1 cellular context compared by ENCODE assay signal in the genomic region with DNA sequence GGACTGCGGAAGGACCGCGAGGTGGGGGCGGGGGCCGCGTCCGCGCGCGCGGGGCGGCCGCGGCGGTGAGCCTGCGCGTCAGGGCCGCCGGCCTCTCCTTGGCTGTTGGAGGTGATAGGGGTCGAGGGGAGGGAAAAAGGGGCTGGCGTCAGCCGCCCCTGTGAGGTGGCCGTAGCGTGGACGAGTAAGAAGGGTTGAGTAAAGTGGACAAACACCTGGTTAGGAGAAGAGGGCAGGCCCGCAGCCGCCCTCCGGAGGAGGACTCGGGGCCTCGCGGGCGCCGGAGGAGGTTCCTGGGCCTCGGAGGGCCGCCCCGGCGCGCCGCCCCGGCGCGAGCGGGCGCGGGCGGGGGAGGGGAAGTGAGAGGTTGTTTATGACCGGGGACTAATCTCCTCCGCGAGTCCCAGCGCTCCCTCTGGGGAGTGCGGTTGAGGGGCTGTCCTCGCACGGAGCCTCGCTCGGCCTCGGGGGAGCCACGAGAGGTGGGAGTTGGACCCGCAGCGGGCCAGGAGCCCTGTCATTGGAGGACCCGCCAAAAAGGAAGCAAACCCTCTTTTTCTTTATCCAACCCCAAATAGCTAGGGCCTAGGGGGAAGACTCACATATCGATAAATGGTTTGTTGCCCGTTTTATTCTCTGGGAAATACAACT.
TF ChIP-seq lines count a peak whose summit lies in the region.

No MANE protein-coding gene starts in this region.

TF ChIP-seq in HepG2, 621 proteins besides CTCF, POLR2A, EP300 and RAD21 (continued from another document and continues in another):
- no peak for TF ChIP-seq STAT6 (CRISPR knock-in tag; IDR thresholded peaks at IDR 0.05; ENCODE audit: borderline replicate concordance)
- peak; percentile 30; the same call in 1 of the 2 replicates for TF ChIP-seq GZF1 (CRISPR knock-in tag; IDR thresholded peaks at IDR 0.05)
- no peak for TF ChIP-seq PAF1 (CRISPR knock-in tag; IDR thresholded peaks at IDR 0.05)
- no peak for TF ChIP-seq TBX3 (IDR thresholded peaks at IDR 0.05; ENCODE audit: borderline replicate concordance)
- peak; percentile 48; the same call in 1 of the 2 replicates for TF ChIP-seq ZNF749 (CRISPR knock-in tag; IDR thresholded peaks at IDR 0.05; ENCODE audit: borderline replicate concordance)
- no peak for TF ChIP-seq ZBTB46 (CRISPR knock-in tag; IDR thresholded peaks at IDR 0.05; ENCODE audit: borderline replicate concordance)
- TF ChIP-seq GFI1 (CRISPR knock-in tag; IDR thresholded peaks at IDR 0.05; ENCODE audit: borderline replicate concordance): no peak
- TF ChIP-seq TBP (CRISPR knock-in tag; IDR thresholded peaks at IDR 0.05): no peak
- no peak for TF ChIP-seq ZNF142 (CRISPR knock-in tag; IDR thresholded peaks at IDR 0.05)
- no peak for TF ChIP-seq ATAD3A (CRISPR knock-in tag; IDR thresholded peaks at IDR 0.05)
- no peak for TF ChIP-seq POGZ (CRISPR knock-in tag; IDR thresholded peaks at IDR 0.05)
- TF ChIP-seq, protein P1, sequence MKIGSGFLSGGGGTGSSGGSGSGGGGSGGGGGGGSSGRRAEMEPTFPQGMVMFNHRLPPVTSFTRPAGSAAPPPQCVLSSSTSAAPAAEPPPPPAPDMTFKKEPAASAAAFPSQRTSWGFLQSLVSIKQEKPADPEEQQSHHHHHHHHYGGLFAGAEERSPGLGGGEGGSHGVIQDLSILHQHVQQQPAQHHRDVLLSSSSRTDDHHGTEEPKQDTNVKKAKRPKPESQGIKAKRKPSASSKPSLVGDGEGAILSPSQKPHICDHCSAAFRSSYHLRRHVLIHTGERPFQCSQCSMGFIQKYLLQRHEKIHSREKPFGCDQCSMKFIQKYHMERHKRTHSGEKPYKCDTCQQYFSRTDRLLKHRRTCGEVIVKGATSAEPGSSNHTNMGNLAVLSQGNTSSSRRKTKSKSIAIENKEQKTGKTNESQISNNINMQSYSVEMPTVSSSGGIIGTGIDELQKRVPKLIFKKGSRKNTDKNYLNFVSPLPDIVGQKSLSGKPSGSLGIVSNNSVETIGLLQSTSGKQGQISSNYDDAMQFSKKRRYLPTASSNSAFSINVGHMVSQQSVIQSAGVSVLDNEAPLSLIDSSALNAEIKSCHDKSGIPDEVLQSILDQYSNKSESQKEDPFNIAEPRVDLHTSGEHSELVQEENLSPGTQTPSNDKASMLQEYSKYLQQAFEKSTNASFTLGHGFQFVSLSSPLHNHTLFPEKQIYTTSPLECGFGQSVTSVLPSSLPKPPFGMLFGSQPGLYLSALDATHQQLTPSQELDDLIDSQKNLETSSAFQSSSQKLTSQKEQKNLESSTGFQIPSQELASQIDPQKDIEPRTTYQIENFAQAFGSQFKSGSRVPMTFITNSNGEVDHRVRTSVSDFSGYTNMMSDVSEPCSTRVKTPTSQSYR (CRISPR knock-in tag; IDR thresholded peaks at IDR 0.05; ENCODE audit: borderline replicate concordance): peak; percentile 71
- no peak for TF ChIP-seq ZNF24 (IDR thresholded peaks at IDR 0.05)
- TF ChIP-seq, protein P2, sequence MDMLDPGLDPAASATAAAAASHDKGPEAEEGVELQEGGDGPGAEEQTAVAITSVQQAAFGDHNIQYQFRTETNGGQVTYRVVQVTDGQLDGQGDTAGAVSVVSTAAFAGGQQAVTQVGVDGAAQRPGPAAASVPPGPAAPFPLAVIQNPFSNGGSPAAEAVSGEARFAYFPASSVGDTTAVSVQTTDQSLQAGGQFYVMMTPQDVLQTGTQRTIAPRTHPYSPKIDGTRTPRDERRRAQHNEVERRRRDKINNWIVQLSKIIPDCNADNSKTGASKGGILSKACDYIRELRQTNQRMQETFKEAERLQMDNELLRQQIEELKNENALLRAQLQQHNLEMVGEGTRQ (IDR thresholded peaks at IDR 0.05; ENCODE audit: low read depth, low read length): no peak
- TF ChIP-seq, protein P2 (CRISPR knock-in tag; IDR thresholded peaks at IDR 0.05; ENCODE audit: borderline replicate concordance): no peak
- TF ChIP-seq PRMT3 (CRISPR knock-in tag; IDR thresholded peaks at IDR 0.05; ENCODE audit: borderline replicate concordance, low read depth): 0 out of 2 replicates have a peak, but pooled peaks have one; percentile 39
- no peak for TF ChIP-seq EED (CRISPR knock-in tag; IDR thresholded peaks at IDR 0.05)
- no peak for TF ChIP-seq ZC3H13 (CRISPR knock-in tag; IDR thresholded peaks at IDR 0.05)
- no peak for TF ChIP-seq NKX3-1 (CRISPR knock-in tag; IDR thresholded peaks at IDR 0.05)
- TF ChIP-seq, protein P3, sequence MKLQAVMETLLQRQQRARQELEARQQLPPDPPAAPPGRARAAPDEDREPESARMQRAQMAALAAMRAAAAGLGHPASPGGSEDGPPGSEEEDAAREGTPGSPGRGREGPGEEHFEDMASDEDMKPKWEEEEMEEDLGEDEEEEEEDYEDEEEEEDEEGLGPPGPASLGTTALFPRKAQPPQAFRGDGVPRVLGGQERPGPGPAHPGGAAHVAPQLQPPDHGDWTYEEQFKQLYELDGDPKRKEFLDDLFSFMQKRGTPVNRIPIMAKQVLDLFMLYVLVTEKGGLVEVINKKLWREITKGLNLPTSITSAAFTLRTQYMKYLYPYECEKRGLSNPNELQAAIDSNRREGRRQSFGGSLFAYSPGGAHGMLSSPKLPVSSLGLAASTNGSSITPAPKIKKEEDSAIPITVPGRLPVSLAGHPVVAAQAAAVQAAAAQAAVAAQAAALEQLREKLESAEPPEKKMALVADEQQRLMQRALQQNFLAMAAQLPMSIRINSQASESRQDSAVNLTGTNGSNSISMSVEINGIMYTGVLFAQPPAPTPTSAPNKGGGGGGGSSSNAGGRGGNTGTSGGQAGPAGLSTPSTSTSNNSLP (IDR thresholded peaks at IDR 0.05; ENCODE audit: low read depth, low read length): 0 out of 2 replicates have a peak, but pooled peaks have one; percentile 5
- TF ChIP-seq ZNF205 (CRISPR knock-in tag; IDR thresholded peaks at IDR 0.05): 0 out of 2 replicates have a peak, but pooled peaks have one; percentile 64
- peak; percentile 66; the same call in 1 of the 2 replicates for TF ChIP-seq ZNF274 (CRISPR knock-in tag; IDR thresholded peaks at IDR 0.05)
- peak; percentile 58 for TF ChIP-seq HNRNPK (IDR thresholded peaks at IDR 0.05; ENCODE audit: low read depth, low read length, poor library complexity, severe bottlenecking)
- no peak for TF ChIP-seq ZNF546 (CRISPR knock-in tag; conservative IDR thresholded peaks at IDR 0.05)
- TF ChIP-seq TRIM24 (CRISPR knock-in tag; IDR thresholded peaks at IDR 0.05): no peak
- TF ChIP-seq ZNF713 (CRISPR knock-in tag; IDR thresholded peaks at IDR 0.05): no peak
- no peak for TF ChIP-seq ZNF496 (CRISPR knock-in tag; IDR thresholded peaks at IDR 0.05; ENCODE audit: insufficient replicate concordance)
- TF ChIP-seq, protein P4, sequence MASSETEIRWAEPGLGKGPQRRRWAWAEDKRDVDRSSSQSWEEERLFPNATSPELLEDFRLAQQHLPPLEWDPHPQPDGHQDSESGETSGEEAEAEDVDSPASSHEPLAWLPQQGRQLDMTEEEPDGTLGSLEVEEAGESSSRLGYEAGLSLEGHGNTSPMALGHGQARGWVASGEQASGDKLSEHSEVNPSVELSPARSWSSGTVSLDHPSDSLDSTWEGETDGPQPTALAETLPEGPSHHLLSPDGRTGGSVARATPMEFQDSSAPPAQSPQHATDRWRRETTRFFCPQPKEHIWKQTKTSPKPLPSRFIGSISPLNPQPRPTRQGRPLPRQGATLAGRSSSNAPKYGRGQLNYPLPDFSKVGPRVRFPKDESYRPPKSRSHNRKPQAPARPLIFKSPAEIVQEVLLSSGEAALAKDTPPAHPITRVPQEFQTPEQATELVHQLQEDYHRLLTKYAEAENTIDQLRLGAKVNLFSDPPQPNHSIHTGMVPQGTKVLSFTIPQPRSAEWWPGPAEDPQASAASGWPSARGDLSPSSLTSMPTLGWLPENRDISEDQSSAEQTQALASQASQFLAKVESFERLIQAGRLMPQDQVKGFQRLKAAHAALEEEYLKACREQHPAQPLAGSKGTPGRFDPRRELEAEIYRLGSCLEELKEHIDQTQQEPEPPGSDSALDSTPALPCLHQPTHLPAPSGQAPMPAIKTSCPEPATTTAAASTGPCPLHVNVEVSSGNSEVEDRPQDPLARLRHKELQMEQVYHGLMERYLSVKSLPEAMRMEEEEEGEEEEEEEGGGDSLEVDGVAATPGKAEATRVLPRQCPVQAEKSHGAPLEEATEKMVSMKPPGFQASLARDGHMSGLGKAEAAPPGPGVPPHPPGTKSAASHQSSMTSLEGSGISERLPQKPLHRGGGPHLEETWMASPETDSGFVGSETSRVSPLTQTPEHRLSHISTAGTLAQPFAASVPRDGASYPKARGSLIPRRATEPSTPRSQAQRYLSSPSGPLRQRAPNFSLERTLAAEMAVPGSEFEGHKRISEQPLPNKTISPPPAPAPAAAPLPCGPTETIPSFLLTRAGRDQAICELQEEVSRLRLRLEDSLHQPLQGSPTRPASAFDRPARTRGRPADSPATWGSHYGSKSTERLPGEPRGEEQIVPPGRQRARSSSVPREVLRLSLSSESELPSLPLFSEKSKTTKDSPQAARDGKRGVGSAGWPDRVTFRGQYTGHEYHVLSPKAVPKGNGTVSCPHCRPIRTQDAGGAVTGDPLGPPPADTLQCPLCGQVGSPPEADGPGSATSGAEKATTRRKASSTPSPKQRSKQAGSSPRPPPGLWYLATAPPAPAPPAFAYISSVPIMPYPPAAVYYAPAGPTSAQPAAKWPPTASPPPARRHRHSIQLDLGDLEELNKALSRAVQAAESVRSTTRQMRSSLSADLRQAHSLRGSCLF (CRISPR knock-in tag; IDR thresholded peaks at IDR 0.05; ENCODE audit: borderline replicate concordance): no peak
- no peak for TF ChIP-seq MEF2D (CRISPR knock-in tag; IDR thresholded peaks at IDR 0.05)
- TF ChIP-seq MATR3 (CRISPR knock-in tag; IDR thresholded peaks at IDR 0.05): no peak
